ENCODE assay signal across 16 cellular contexts in the genomic region with DNA sequence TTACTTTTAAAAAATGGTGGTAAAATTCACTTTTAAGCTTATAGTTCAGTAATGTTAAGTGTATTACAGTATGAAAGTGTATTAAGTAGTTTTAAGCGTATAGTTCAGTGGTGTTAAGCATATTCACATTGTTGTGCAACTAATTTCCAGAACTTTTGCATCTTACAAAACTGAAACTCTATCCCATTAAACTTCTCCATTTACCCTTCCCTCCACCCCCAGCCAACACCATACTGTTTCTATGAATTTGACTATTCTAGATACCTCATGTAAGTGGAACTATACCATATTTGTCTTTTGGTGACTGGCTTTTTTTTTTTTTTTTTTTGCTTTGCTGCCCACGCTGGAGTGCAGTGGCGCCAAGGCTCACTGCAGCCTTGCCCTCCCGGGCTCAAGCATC.
"Had no signal": no experiment of that assay in that cellular context is flagged by ENCODE, and none has a peak within 500 bp of the region (broad histone marks: within the 10 kb centered on the region; RNA-seq: fewer than 3 reads in every experiment).

No MANE protein-coding gene starts in this region.

- H3K27me3 ChIP-seq: ovary, thyroid gland had no signal

- H3K36me3 ChIP-seq: ovary had no signal

- ATAC-seq: activated CD8-positive, alpha-beta memory T cell treated with anti-CD3 and anti-CD28 coated beads, Interleukin-2, amount 10 ng/mL, durations not matched to agents 7 days and 5 days; esophagus mucosa; naive thymus-derived CD8-positive, alpha-beta T cell had no signal

- H3K9me3 ChIP-seq: heart right ventricle, ovary, thyroid gland had no signal

- H3K4me1 Mint-ChIP-seq: activated B cell treated with CpG ODN at 0.5 μM for 24 hours; activated CD4-positive, alpha-beta memory T cell treated with anti-CD3 and anti-CD28 coated beads, Interleukin-2, amount 10 ng/mL, durations not matched to agents 7 days and 5 days; activated CD8-positive, alpha-beta memory T cell treated with anti-CD3 and anti-CD28 coated beads, Interleukin-2, amount 10 ng/mL, durations not matched to agents 7 days and 5 days had no signal

- H3K4me3 ChIP-seq: heart right ventricle, ovary, thyroid gland had no signal

- H3K4me1 ChIP-seq: thyroid gland had no signal

- FAIRE-seq: bronchial epithelial cell, urothelium cell line had no signal

- H3K9me3 Mint-ChIP-seq: activated B cell treated with CpG ODN at 0.5 μM for 24 hours; activated CD4-positive, alpha-beta memory T cell treated with anti-CD3 and anti-CD28 coated beads, Interleukin-2, amount 10 ng/mL, durations not matched to agents 7 days and 5 days; naive thymus-derived CD8-positive, alpha-beta T cell had no signal

- DNase-seq: activated B cell treated with CpG ODN at 0.5 μM for 24 hours; activated CD4-positive, alpha-beta memory T cell treated with anti-CD3 and anti-CD28 coated beads, Interleukin-2, amount 10 ng/mL, durations not matched to agents 7 days and 5 days; activated CD4-positive, alpha-beta T cell treated with anti-CD3 and anti-CD28 coated beads for 48 hours; activated CD8-positive, alpha-beta memory T cell treated with anti-CD3 and anti-CD28 coated beads, Interleukin-2, amount 10 ng/mL, durations not matched to agents 7 days and 5 days; cerebellar nuclear complex; effector CD8-positive, alpha-beta T cell; heart right ventricle; mesendoderm; naive thymus-derived CD8-positive, alpha-beta T cell; ovary; stimulated activated naive CD4-positive, alpha-beta T cell; thyroid gland had no signal

- H3K27ac ChIP-seq: ovary, thyroid gland had no signal

- H3K4me3 Mint-ChIP-seq: activated B cell treated with CpG ODN at 0.5 μM for 24 hours; activated CD4-positive, alpha-beta memory T cell treated with anti-CD3 and anti-CD28 coated beads, Interleukin-2, amount 10 ng/mL, durations not matched to agents 7 days and 5 days; activated CD8-positive, alpha-beta memory T cell treated with anti-CD3 and anti-CD28 coated beads, Interleukin-2, amount 10 ng/mL, durations not matched to agents 7 days and 5 days; activated naive CD8-positive, alpha-beta T cell; naive thymus-derived CD8-positive, alpha-beta T cell had no signal

- H3K27ac Mint-ChIP-seq: activated B cell treated with CpG ODN at 0.5 μM for 24 hours; activated CD4-positive, alpha-beta memory T cell treated with anti-CD3 and anti-CD28 coated beads, Interleukin-2, amount 10 ng/mL, durations not matched to agents 7 days and 5 days; activated CD8-positive, alpha-beta memory T cell treated with anti-CD3 and anti-CD28 coated beads, Interleukin-2, amount 10 ng/mL, durations not matched to agents 7 days and 5 days; activated naive CD8-positive, alpha-beta T cell had no signal
